In the genomic region with DNA sequence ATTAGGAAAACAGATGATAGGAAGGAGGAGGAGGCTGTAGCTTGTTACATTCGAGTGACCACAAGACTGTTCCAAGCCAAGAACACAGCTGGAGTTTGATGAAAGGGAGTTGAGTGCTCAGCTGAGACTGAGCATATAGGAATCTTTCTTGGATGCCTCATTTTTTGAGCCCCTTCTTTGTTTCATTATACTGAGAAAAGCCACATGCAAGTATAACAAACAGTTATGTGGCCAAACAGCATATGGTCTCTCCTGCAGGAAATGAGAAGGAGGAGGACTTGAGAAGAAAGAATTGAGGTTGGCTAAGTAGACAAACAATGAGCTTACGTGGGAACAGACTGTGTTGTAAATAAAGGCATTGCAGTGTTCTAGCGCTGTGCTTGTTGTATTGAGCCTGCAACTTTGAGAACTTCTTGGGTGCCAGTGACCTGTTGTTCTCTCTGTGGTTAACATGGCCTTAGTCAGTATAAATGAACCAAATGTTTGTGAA, we compare ENCODE assay signal across 14 cellular contexts.
DNase-seq lines count a peak whose midpoint lies in the region; ATAC-seq, FAIRE-seq and TF ChIP-seq lines count a peak whose summit lies in the region.
"Had no signal": no experiment of that assay in that cellular context is flagged by ENCODE, and none has a peak within 500 bp of the region (broad histone marks: within the 10 kb centered on the region; RNA-seq: fewer than 3 reads in every experiment).

No MANE protein-coding gene starts in this region.

- 79% methylated on average over 3 of the region's 3 CpGs; no CpG with 5 or more reads in 1 of the 2 experiments for WGBS in H1 (ENCODE audit: extremely low coverage in 1 of 2, insufficient coverage in 1 of 2, insufficient read length in 1 of 2, insufficient replicate concordance in 2 of 2, low coverage in 1 of 2, low lambda C conversion rate in 2 of 2, missing lambda C conversion rate in 1 of 2), 2 experiments

- H3K56ac ChIP-seq in H1 (replicated peaks; ENCODE audit: insufficient read length, low read depth, low read length), result no peak overlapping the region

- no peak for TF ChIP-seq RAD21 in H1 (IDR thresholded peaks at IDR 0.05 in 1 of 2, conservative IDR thresholded peaks at IDR 0.05 in 1 of 2; ENCODE audit: low read depth in 2 of 2, low read length in 2 of 2)

- no peak overlapping the region for H3K4me3 ChIP-seq in CD4-positive, alpha-beta memory T cell (ENCODE audit: low read length in 2 of 2)
- H3K4me3 ChIP-seq in H1 (ENCODE audit: extremely low read depth in 1 of 4, insufficient read depth in 2 of 4, low read depth in 3 of 4, low read length in 4 of 4) (no peak overlapping the region), mucosa of descending colon (no peak overlapping the region)
- H3K4me3 ChIP-seq: prostate gland had no signal

- H3K27me3 ChIP-seq in CD4-positive, alpha-beta memory T cell (ENCODE audit: insufficient read depth, low read length), result no peaks in the 10 kb centered on the region
- peaks cover 0 to 1% (median 0%) of the 10 kb centered on the region in 4 experiments; a peak in 1 of 7 replicates for H3K27me3 ChIP-seq in H1 (replicated peaks in 1 of 4; ENCODE audit: control insufficient read depth in 3 of 4, extremely low read depth in 1 of 4, insufficient read depth in 3 of 4, low read length in 3 of 4)

- H3K27ac ChIP-seq in CD4-positive, alpha-beta memory T cell (ENCODE audit: low read depth, low read length), result no peak overlapping the region
- H3K27ac ChIP-seq in H1 (ENCODE audit: low read depth, low read length), result no peak overlapping the region
- H3K27ac ChIP-seq: prostate gland, WERI-Rb-1 had no signal

- H3K23ac ChIP-seq in H1 (ENCODE audit: insufficient read length), result no peak overlapping the region

- peak overlapping the region in 6 of 7 donors; percentile 32 to 85 (median 70) for H3K27ac Mint-ChIP-seq in CD4-positive, alpha-beta memory T cell

- no peak for TF ChIP-seq EP300 in H1 (IDR thresholded peaks at IDR 0.05; ENCODE audit: borderline replicate concordance in 1 of 2, low read depth in 2 of 2, low read length in 2 of 2)

- H3K27me3 Mint-ChIP-seq in CD4-positive, alpha-beta memory T cell, result no peaks in the 10 kb centered on the region

- no peak for TF ChIP-seq POLR2A in H1 (IDR thresholded peaks at IDR 0.05; ENCODE audit: control extremely low read depth in 1 of 2, low read depth in 2 of 2, low read length in 2 of 2)

- ATAC-seq in mucosa of descending colon (peak; percentile 58), HG02852 (IDR thresholded peaks at IDR 0.05; ENCODE audit: unreplicated experiment) (no peak)

- H4K5ac ChIP-seq in H1 (ENCODE audit: insufficient read length, low read depth, low read length), result no peak overlapping the region

- no peak overlapping the region for H2BK20ac ChIP-seq in H1 (ENCODE audit: low read length)

- FAIRE-seq in H1 (lab: Jason Lieb, UNC), result peak; percentile 58

- H3K79me2 ChIP-seq in H1 (ENCODE audit: control insufficient read depth in 1 of 2, insufficient read depth in 2 of 2, low read length in 2 of 2), result no peaks in the 10 kb centered on the region

- H2BK120ac ChIP-seq in H1 (replicated peaks; ENCODE audit: low read depth, low read length), result no peak overlapping the region

- no peaks in the 10 kb centered on the region for H3K36me3 ChIP-seq in CD4-positive, alpha-beta memory T cell (ENCODE audit: insufficient read depth, low read length)
- H3K36me3 ChIP-seq in H1 (ENCODE audit: control insufficient read depth in 2 of 4, insufficient read depth in 4 of 4, low read length in 3 of 4) (no peaks in the 10 kb centered on the region), mucosa of descending colon (ENCODE audit: low read depth) (no peaks in the 10 kb centered on the region)
- H3K36me3 ChIP-seq: prostate gland, WERI-Rb-1 had no signal

- no peaks in the 10 kb centered on the region for H3K9me3 ChIP-seq in CD4-positive, alpha-beta memory T cell (ENCODE audit: control insufficient read depth in 1 of 2, low read length in 2 of 2)
- H3K9me3 ChIP-seq in H1 (ENCODE audit: insufficient read depth in 2 of 2, low read depth in 1 of 2, low read length in 1 of 2), result no peaks in the 10 kb centered on the region
- H3K9me3 ChIP-seq in mucosa of descending colon, result no peaks in the 10 kb centered on the region
- H3K9me3 ChIP-seq: prostate gland had no signal

- H2BK15ac ChIP-seq in H1 (ENCODE audit: low read length), result peak overlapping the region; percentile 66; the same call in 1 of the 2 replicates

- 0 out of 2 replicates have a peak overlapping the region, but pooled peaks have one; percentile 21 for H2BK12ac ChIP-seq in H1 (ENCODE audit: low read depth, low read length)

- no peak overlapping the region for H3K4me2 ChIP-seq in H1 (ENCODE audit: insufficient read depth in 1 of 2, low read depth in 2 of 2, low read length in 2 of 2)

- H2BK5ac ChIP-seq in H1 (ENCODE audit: low read depth, low read length), result no peak overlapping the region

- H2AFZ ChIP-seq in H1 (ENCODE audit: low read length), result peak overlapping the region; percentile 27; the same call in 1 of the 2 replicates

- H3K36me3 Mint-ChIP-seq in CD4-positive, alpha-beta memory T cell, result peaks cover 6 to 17% of the 10 kb centered on the region in 2 donors

- no peak for TF ChIP-seq CTCF in H1 (IDR thresholded peaks at IDR 0.05; ENCODE audit: control extremely low read depth in 1 of 3, insufficient read depth in 1 of 3, low read depth in 1 of 3, low read length in 3 of 3)
- no peak for TF ChIP-seq CTCF in mucosa of descending colon (IDR thresholded peaks at IDR 0.05)

- CTCF ChIA-PET in CD4-positive, alpha-beta memory T cell (lab: Charles Lee; ENCODE audit: partially characterized antibody), result interaction anchor here (1.2 to 1.5 kb wide), 5 partner anchors 67 to 320 kb away, joined by 3 to 6 read pairs (median 4); no protein-coding TSS in a partner anchor
- CTCF ChIA-PET in H1 (lab: Charles Lee; ENCODE audit: partially characterized antibody), result interaction anchor here (1.0 to 2.0 kb wide), 6 partner anchors 11 to 329 kb away, joined by 3 to 7 read pairs (median 4); no protein-coding TSS in a partner anchor

- H2AK5ac ChIP-seq in H1 (ENCODE audit: low read depth, low read length), result peak overlapping the region; percentile 33; the same call in 1 of the 2 replicates

- H3K79me1 ChIP-seq in H1 (ENCODE audit: low read depth, low read length), result no peaks in the 10 kb centered on the region

- DNase-seq in CD4-positive, alpha-beta memory T cell, result no peak
- DNase-seq in MV-4-11 (lab: John Stamatoyannopoulos, UW), result peak; percentile 3
- no peak for DNase-seq in H1 (ENCODE audit: low read depth in 1 of 2, low spot score in 2 of 2)
- no peak for DNase-seq in mucosa of descending colon
- DNase-seq in COLO668 (lab: John Stamatoyannopoulos, UW; ENCODE audit: unreplicated experiment), result no peak
- no peak for DNase-seq in DMS153 (lab: John Stamatoyannopoulos, UW)
- no peak for DNase-seq in NCI-H226
- DNase-seq: amniotic stem cell, midbrain, NCI-H1694, NCI-H748 treated with DMSO at 0.1 percent for 48 hours, WERI-Rb-1 had no signal

- H3K9me3 Mint-ChIP-seq in CD4-positive, alpha-beta memory T cell, result peaks cover 0 to 3% (median 0%) of the 10 kb centered on the region in 8 donors

- no peak overlapping the region for H4K91ac ChIP-seq in H1 (replicated peaks; ENCODE audit: insufficient read length, low read length)

- peaks cover 38 to 47% (median 43%) of the 10 kb centered on the region in 4 donors for H3K4me1 Mint-ChIP-seq in CD4-positive, alpha-beta memory T cell

- no peak overlapping the region for H3K9ac ChIP-seq in H1 (replicated peaks in 1 of 4; ENCODE audit: extremely low read depth in 1 of 4, low read depth in 3 of 4, low read length in 3 of 4)

- no peaks in the 10 kb centered on the region for H4K20me1 ChIP-seq in H1 (replicated peaks in 1 of 2; ENCODE audit: control insufficient read depth in 1 of 2, insufficient read depth in 2 of 2, low read length in 2 of 2)

- POLR2A ChIA-PET in CD4-positive, alpha-beta memory T cell (lab: Charles Lee; ENCODE audit: partially characterized antibody), result interaction anchor here (0.6 to 1.9 kb wide), 3 partner anchors 10 to 14 kb away, joined by 3 to 12 read pairs (median 6); no protein-coding TSS in a partner anchor
- POLR2A ChIA-PET in H1 (lab: Charles Lee; ENCODE audit: partially characterized antibody), result no interaction called here

- H3K4me1 ChIP-seq in CD4-positive, alpha-beta memory T cell (ENCODE audit: insufficient read depth, low read length), result peaks cover 31% of the 10 kb centered on the region
- H3K4me1 ChIP-seq in H1 (replicated peaks in 1 of 4; ENCODE audit: control insufficient read depth in 3 of 4, insufficient read depth in 4 of 4, low read length in 3 of 4) (peaks cover 0 to 3% (median 0%) of the 10 kb centered on the region in 4 experiments; a peak in 1 of 7 replicates), mucosa of descending colon (ENCODE audit: low read depth) (no peaks in the 10 kb centered on the region)
- H3K4me1 ChIP-seq: prostate gland had no signal

- H4K8ac ChIP-seq in H1 (ENCODE audit: extremely low read depth, insufficient read depth, low read length), result no peak overlapping the region

- intact Hi-C loops in CD4-positive, alpha-beta memory T cell (cut with micrococcal nuclease), result no loop called here
- intact Hi-C loops in mucosa of descending colon (cut with DNase I, micrococcal nuclease), result no loop called here

- H3K23me2 ChIP-seq in H1 (ENCODE audit: low read depth, low read length), result no peaks in the 10 kb centered on the region

- H3K4me3 Mint-ChIP-seq in CD4-positive, alpha-beta memory T cell, result peak overlapping the region in 6 of 8 donors; percentile 15 to 62 (median 39)

- H3K14ac ChIP-seq in H1 (ENCODE audit: insufficient read length), result no peak overlapping the region

- no peak overlapping the region for H3K4ac ChIP-seq in H1 (replicated peaks; ENCODE audit: insufficient read length, low read depth, low read length)

- H3K18ac ChIP-seq in H1 (ENCODE audit: extremely low read depth, low read length), result 0 out of 2 replicates have a peak overlapping the region, but pooled peaks have one; percentile 2

TF ChIP-seq in H1, 55 proteins besides CTCF, POLR2A, EP300 and RAD21 (continues in another document):
- TF ChIP-seq MAX (IDR thresholded peaks at IDR 0.05), result no peak
- no peak for TF ChIP-seq JUND (IDR thresholded peaks at IDR 0.05; ENCODE audit: low read length)
- TF ChIP-seq ASH2L (IDR thresholded peaks at IDR 0.05; ENCODE audit: low read length), result no peak
- no peak for TF ChIP-seq SIX5 (IDR thresholded peaks at IDR 0.05; ENCODE audit: low read depth, low read length)
- no peak for TF ChIP-seq TBP (IDR thresholded peaks at IDR 0.05; ENCODE audit: low read depth, low read length)
- TF ChIP-seq SUZ12 (IDR thresholded peaks at IDR 0.05; ENCODE audit: low read length), result no peak
- TF ChIP-seq TAF1 (IDR thresholded peaks at IDR 0.05; ENCODE audit: low read depth, low read length), result no peak
